In genomic region chr22:39522567-39523300, GRCh38 we compare ENCODE assay signal across 7 cellular contexts. TPM values are rescaled to one million over a fixed set of nuclear protein-coding genes. Genes with fewer than 3 reads are reported as not detected.
DNase-seq lines count a peak whose midpoint lies in the region; ATAC-seq and TF ChIP-seq lines count a peak whose summit lies in the region.

No MANE protein-coding gene starts in this region.

- 6 to 10% (median 6%) methylated on average over 14 of the region's 14 CpGs for WGBS in psoas muscle, 3 donors

- H3K36me3 ChIP-seq in psoas muscle (ENCODE audit: insufficient read depth in 1 of 2, low read depth in 1 of 2), result peaks cover 4 to 48% of the 10 kb centered on the region in 2 donors

- peak overlapping the region; percentile 100 for H3K4me3 ChIP-seq in psoas muscle

- H3K4me3 Mint-ChIP-seq in activated CD8-positive, alpha-beta T cell treated with anti-CD3 and anti-CD28 coated beads, Interleukin-2, amount 10 ng/mL, durations not matched to agents 7 days and 5 days, result peak overlapping the region; percentile 90

- ATAC-seq in activated CD8-positive, alpha-beta T cell treated with anti-CD3 and anti-CD28 coated beads, Interleukin-2, amount 10 ng/mL, durations not matched to agents 7 days and 5 days, result no peak
- ATAC-seq in psoas muscle (peak; percentile 33 to 68 (median 58)), esophagus mucosa (no peak)

- H3K27ac ChIP-seq in psoas muscle, result peak overlapping the region; percentile 100

- peaks cover 73% of the 10 kb centered on the region for H3K4me1 Mint-ChIP-seq in activated CD8-positive, alpha-beta T cell treated with anti-CD3 and anti-CD28 coated beads, Interleukin-2, amount 10 ng/mL, durations not matched to agents 7 days and 5 days (ENCODE audit: low read depth)

- H3K36me3 Mint-ChIP-seq in activated CD8-positive, alpha-beta T cell treated with anti-CD3 and anti-CD28 coated beads, Interleukin-2, amount 10 ng/mL, durations not matched to agents 7 days and 5 days (ENCODE audit: low read depth), result peaks cover 65% of the 10 kb centered on the region

- intact Hi-C loops in psoas muscle (cut with DNase I), result no loop called here

- H3K4me1 ChIP-seq in psoas muscle, result peaks cover 31% of the 10 kb centered on the region

- POLR2A ChIA-PET in activated CD8-positive, alpha-beta T cell treated with anti-CD3 and anti-CD28 coated beads, Interleukin-2, amount 10 ng/mL, durations not matched to agents 7 days and 5 days (lab: Charles Lee), result interaction anchor here (0.5 to 4.0 kb wide), 14 partner anchors 8 to 801 kb away, joined by 3 to 75 read pairs (median 4); partner anchors contain the start of genes MIEF1, RPL3, RPS19BP1 and TNRC6B

- DNase-seq in EL (peak; percentile 74), LHCN-M2 (ENCODE audit: low read depth) (peak; percentile 86), foreskin melanocyte (peak; percentile 33), psoas muscle (peak; percentile 53 to 82), NOMO-1 (lab: John Stamatoyannopoulos, UW; ENCODE audit: unreplicated experiment in 2 of 2) (no peak)
- DNase-seq in activated CD8-positive, alpha-beta T cell treated with anti-CD3 and anti-CD28 coated beads, Interleukin-2, amount 10 ng/mL, durations not matched to agents 7 days and 5 days, result no peak

- CTCF ChIA-PET in activated CD8-positive, alpha-beta T cell treated with anti-CD3 and anti-CD28 coated beads, Interleukin-2, amount 10 ng/mL, durations not matched to agents 7 days and 5 days (lab: Charles Lee), result interaction anchor here (0.6 to 2.3 kb wide), 8 partner anchors 8 to 352 kb away, joined by 3 to 7 read pairs (median 4); partner anchors contain the start of gene RPS19BP1

- no peaks in the 10 kb centered on the region for H3K27me3 ChIP-seq in psoas muscle (ENCODE audit: insufficient read depth in 3 of 3, low read length in 2 of 3)

- H3K9me3 ChIP-seq in psoas muscle, result no peaks in the 10 kb centered on the region

- H3K9me3 Mint-ChIP-seq in activated CD8-positive, alpha-beta T cell treated with anti-CD3 and anti-CD28 coated beads, Interleukin-2, amount 10 ng/mL, durations not matched to agents 7 days and 5 days (ENCODE audit: insufficient read depth), result no peaks in the 10 kb centered on the region

- peak overlapping the region; percentile 98 for H3K27ac Mint-ChIP-seq in activated CD8-positive, alpha-beta T cell treated with anti-CD3 and anti-CD28 coated beads, Interleukin-2, amount 10 ng/mL, durations not matched to agents 7 days and 5 days

- no peaks in the 10 kb centered on the region for H3K27me3 Mint-ChIP-seq in activated CD8-positive, alpha-beta T cell treated with anti-CD3 and anti-CD28 coated beads, Interleukin-2, amount 10 ng/mL, durations not matched to agents 7 days and 5 days (ENCODE audit: low read depth)

- no peak for TF ChIP-seq CTCF in psoas muscle (IDR thresholded peaks at IDR 0.05)

RNA-seq across cellular contexts. Expression of gene ATF4, which starts 2.4 kb away (rescaled TPM):
- total RNA-seq in LHCN-M2 (2014; rRNA removed) (181 and 185 TPM in 2 replicates), psoas muscle (100 to 1,000 TPM; 246 to 839 (median 408) TPM), esophagus mucosa (375 TPM)
- 233 TPM for polyA plus RNA-seq in LHCN-M2 (2012)
- 100 to 1,000 TPM; 412 to 426 TPM for total RNA-seq in activated CD8-positive, alpha-beta T cell treated with anti-CD3 and anti-CD28 coated beads, Interleukin-2, amount 10 ng/mL, durations not matched to agents 7 days and 5 days
- 1,000 to 10,000 TPM; 1,006 to 1,369 (median 1,295) TPM for polyA plus RNA-seq in psoas muscle

RNA-seq across cellular contexts. Expression of gene RPS19BP1, which starts 9.8 kb away (rescaled TPM):
- 104 and 123 TPM in 2 replicates for total RNA-seq in LHCN-M2 (2014; rRNA removed)
- 96.0 TPM for polyA plus RNA-seq in LHCN-M2 (2012)
- total RNA-seq in activated CD8-positive, alpha-beta T cell treated with anti-CD3 and anti-CD28 coated beads, Interleukin-2, amount 10 ng/mL, durations not matched to agents 7 days and 5 days, result 10 to 100 TPM; 80.1 to 80.2 TPM
- 10 to 100 TPM; 34.0 to 52.6 (median 42.6) TPM for total RNA-seq in psoas muscle
- 100 to 1,000 TPM; 143 to 313 (median 186) TPM for polyA plus RNA-seq in psoas muscle
- 40.7 TPM for total RNA-seq in esophagus mucosa

RNA-seq across cellular contexts. Expression of gene MIEF1, which starts 20.6 kb away (rescaled TPM):
- total RNA-seq in LHCN-M2 (2014; rRNA removed) (27.9 and 33.0 TPM in 2 replicates), psoas muscle (10 to 100 TPM in 2 of 4 donors, 1 to 10 TPM in 2; 8.6 to 18.7 (median 13.3) TPM), esophagus mucosa (16.7 TPM)
- 15.3 TPM for polyA plus RNA-seq in LHCN-M2 (2012)
- total RNA-seq in activated CD8-positive, alpha-beta T cell treated with anti-CD3 and anti-CD28 coated beads, Interleukin-2, amount 10 ng/mL, durations not matched to agents 7 days and 5 days, result 10 to 100 TPM; 37.9 to 38.2 TPM
- polyA plus RNA-seq in psoas muscle, result 10 to 100 TPM in 2 of 3 donors, 1 to 10 TPM in 1; 7.4 to 20.9 (median 14.0) TPM

RNA-seq across cellular contexts. Expression of gene CACNA1I, which starts 47.8 kb away (rescaled TPM):
- total RNA-seq in LHCN-M2 (2014; rRNA removed), result not detected in 2 replicates
- not detected for polyA plus RNA-seq in LHCN-M2 (2012)
- total RNA-seq in activated CD8-positive, alpha-beta T cell treated with anti-CD3 and anti-CD28 coated beads, Interleukin-2, amount 10 ng/mL, durations not matched to agents 7 days and 5 days, result under 1 TPM; 0.60 to 0.74 TPM
- under 1 TPM in 2 of 4 donors, not detected in 2; 0.04 to 0.06 TPM for total RNA-seq in psoas muscle
- under 1 TPM; 0.01 to 0.14 (median 0.01) TPM for polyA plus RNA-seq in psoas muscle
- 0.08 TPM for total RNA-seq in esophagus mucosa

Comparison
In these comparisons a context has a peak if more than half of its experiments do, and no peak if none do; other contexts are left out.
1. DNase-seq: peak in EL (single experiment), LHCN-M2 (single experiment), foreskin melanocyte (single experiment) and psoas muscle (2 of 2); none in activated CD8-positive, alpha-beta T cell treated with anti-CD3 and anti-CD28 coated beads, Interleukin-2, amount 10 ng/mL, durations not matched to agents 7 days and 5 days (single experiment) and NOMO-1 (0 of 2).
2. ATAC-seq: peak in psoas muscle (4 of 4); none in activated CD8-positive, alpha-beta T cell treated with anti-CD3 and anti-CD28 coated beads, Interleukin-2, amount 10 ng/mL, durations not matched to agents 7 days and 5 days (single experiment) and esophagus mucosa (single experiment).